In the genomic region with DNA sequence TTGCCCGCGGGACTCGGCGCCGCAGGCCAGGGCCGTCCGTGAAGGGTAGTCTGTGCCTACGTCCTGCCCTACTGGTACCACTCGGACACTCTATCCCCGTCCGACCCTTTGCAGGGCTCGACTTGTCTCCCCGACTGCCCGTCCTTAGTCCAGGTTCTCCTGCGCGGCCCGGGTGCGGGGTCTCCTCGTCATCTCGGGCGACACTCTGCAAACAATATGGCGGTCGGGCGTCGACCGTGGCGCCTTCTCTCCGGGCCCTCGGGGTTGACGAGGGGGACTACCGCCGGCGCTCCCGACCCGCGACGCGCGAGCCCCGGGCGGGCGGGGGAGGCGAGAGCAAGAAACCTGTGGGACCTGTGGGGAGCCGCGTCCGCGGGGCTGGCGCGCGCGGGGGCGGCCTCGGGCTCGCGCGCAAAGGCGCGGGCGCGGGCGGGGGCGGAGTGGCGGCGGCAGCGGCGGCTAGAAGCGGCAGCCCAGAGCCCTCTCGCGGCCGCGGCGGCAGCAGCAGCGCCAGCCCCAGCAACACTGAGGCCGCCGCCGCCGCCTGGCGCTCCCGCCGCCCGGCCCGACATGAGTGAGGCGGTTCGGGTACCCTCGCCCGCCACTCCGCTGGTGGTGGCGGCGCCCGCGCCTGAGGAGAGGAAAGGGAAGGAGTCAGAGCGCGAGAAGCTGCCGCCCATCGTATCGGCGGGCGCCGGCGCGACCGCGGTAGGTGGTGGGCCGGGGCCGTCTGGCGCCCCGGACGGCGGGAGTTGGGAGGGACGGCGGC, we compare ENCODE assay signal across 8 cellular contexts. TPM values are rescaled to one million over a fixed set of nuclear protein-coding genes. Genes with fewer than 3 reads are reported as not detected.
DNase-seq lines count a peak whose midpoint lies in the region; ATAC-seq and TF ChIP-seq lines count a peak whose summit lies in the region.

A gene with protein sequence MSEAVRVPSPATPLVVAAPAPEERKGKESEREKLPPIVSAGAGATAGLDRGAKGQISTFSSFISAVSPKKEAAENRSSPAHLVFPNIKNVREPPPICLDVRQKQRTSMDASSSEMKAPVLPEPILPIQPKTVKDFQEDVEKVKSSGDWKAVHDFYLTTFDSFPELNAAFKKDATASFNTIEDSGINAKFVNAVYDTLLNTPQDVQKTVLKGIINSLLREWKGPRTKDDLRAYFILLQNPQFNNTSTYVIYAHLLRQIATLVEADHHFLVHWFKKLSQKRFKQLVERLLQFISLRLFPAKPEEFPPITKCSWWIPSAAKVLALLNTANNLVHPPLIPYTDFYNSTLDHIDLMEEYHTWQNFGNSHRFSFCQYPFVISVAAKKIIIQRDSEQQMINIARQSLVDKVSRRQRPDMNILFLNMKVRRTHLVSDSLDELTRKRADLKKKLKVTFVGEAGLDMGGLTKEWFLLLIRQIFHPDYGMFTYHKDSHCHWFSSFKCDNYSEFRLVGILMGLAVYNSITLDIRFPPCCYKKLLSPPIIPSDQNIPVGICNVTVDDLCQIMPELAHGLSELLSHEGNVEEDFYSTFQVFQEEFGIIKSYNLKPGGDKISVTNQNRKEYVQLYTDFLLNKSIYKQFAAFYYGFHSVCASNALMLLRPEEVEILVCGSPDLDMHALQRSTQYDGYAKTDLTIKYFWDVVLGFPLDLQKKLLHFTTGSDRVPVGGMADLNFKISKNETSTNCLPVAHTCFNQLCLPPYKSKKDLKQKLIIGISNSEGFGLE (plus strand): TSS at position 476 of the 769 bp plus-strand sequence. CDS start 95 bp downstream, at position 571.

- peak within 1 kb of the TSS; percentile 74 for H3K9ac ChIP-seq in neural progenitor cell
- H3K9ac ChIP-seq in stomach smooth muscle (ENCODE audit: low read length in 2 of 2) = peak within 1 kb of the TSS; percentile 98 to 99

- H3K36me3 ChIP-seq in Peyer's patch (no peaks in the 10 kb centered on the region), neural progenitor cell (no peaks in the 10 kb centered on the region), stomach smooth muscle (ENCODE audit: control insufficient read depth in 2 of 2, insufficient read depth in 2 of 2, low read length in 2 of 2) (no peaks in the 10 kb centered on the region)

- H3K4me3 ChIP-seq in Peyer's patch (peak within 1 kb of the TSS; percentile 74 to 95 (median 90)), fibroblast of villous mesenchyme (ENCODE audit: low read depth, low read length) (peak within 1 kb of the TSS; percentile 87), neural progenitor cell (peak within 1 kb of the TSS; percentile 62), stomach smooth muscle (ENCODE audit: low read length in 2 of 2) (peak within 1 kb of the TSS; percentile 92 to 94)

- H3F3A ChIP-seq in neural progenitor cell (ENCODE audit: low read depth) = peaks cover 47% of the 10 kb centered on the region

- peak within 1 kb of the TSS; percentile 95 for H3K4me2 ChIP-seq in neural progenitor cell

- H3K27me3 Mint-ChIP-seq in neural progenitor cell (ENCODE audit: insufficient read depth, low read depth) = peaks cover 2% of the 10 kb centered on the region

- no peaks in the 10 kb centered on the region for H3K36me3 Mint-ChIP-seq in neural progenitor cell

- peaks cover 26% of the 10 kb centered on the region for H4K20me1 ChIP-seq in neural progenitor cell (ENCODE audit: low read depth)

- TF ChIP-seq CTCF in Peyer's patch (IDR thresholded peaks at IDR 0.05) (peak in 4 of 6 experiments; percentile 38 to 77 (median 72)), fibroblast of villous mesenchyme (IDR thresholded peaks at IDR 0.05; ENCODE audit: insufficient read depth, low read depth, low read length) (peak; percentile 3), neural progenitor cell (IDR thresholded peaks at IDR 0.05) (peak; percentile 38)

- H3K4me1 ChIP-seq in Peyer's patch = no peaks in the 10 kb centered on the region
- H3K4me1 ChIP-seq in neural progenitor cell = peaks cover 57% of the 10 kb centered on the region
- peaks cover 3% of the 10 kb centered on the region for H3K4me1 ChIP-seq in stomach smooth muscle (ENCODE audit: control insufficient read depth, insufficient read depth, low read length)

- peak; percentile 83 for ATAC-seq in GM19463 (IDR thresholded peaks at IDR 0.05; ENCODE audit: unreplicated experiment)

- H3K27ac ChIP-seq in Peyer's patch (peak within 1 kb of the TSS; percentile 91 to 99 (median 97)), neural progenitor cell (peak within 1 kb of the TSS; percentile 96), stomach smooth muscle (ENCODE audit: low read length) (peak within 1 kb of the TSS; percentile 98)

- peak within 1 kb of the TSS; percentile 61 for H2AFZ ChIP-seq in neural progenitor cell (replicated peaks)

- TF ChIP-seq POLR2A in Peyer's patch (IDR thresholded peaks at IDR 0.05) = peak in 1 of 2 donors; percentile 46

- H3K27me3 ChIP-seq in Peyer's patch (no peaks in the 10 kb centered on the region), neural progenitor cell (no peaks in the 10 kb centered on the region), stomach smooth muscle (ENCODE audit: control insufficient read depth in 1 of 2, insufficient read depth in 2 of 2, low read length in 2 of 2) (no peaks in the 10 kb centered on the region)

- DNase-seq in DMS 273 treated with DMSO at 0.1 percent for 48 hours (lab: John Stamatoyannopoulos, UW) (peak; percentile 41), HK-2 (ENCODE audit: unreplicated experiment) (peak; percentile 86), Peyer's patch (peak; percentile 73 to 91 (median 87)), fibroblast of villous mesenchyme (ENCODE audit: low read depth) (peak; percentile 67), neural progenitor cell (ENCODE audit: low spot score) (peak; percentile 91)
- peak; percentile 72 for DNase-seq in activated effector memory CD4-positive, alpha-beta T cell treated with Interleukin-2 at 50 U/mL for 16 hours

- peak within 1 kb of the TSS; percentile 94 for H3K27ac Mint-ChIP-seq in neural progenitor cell

- peaks cover 2% of the 10 kb centered on the region for H3K9me3 Mint-ChIP-seq in neural progenitor cell

- H3K9me3 ChIP-seq in Peyer's patch (no peaks in the 10 kb centered on the region), neural progenitor cell (ENCODE audit: low read depth) (no peaks in the 10 kb centered on the region), stomach smooth muscle (ENCODE audit: control insufficient read depth in 2 of 2, low read length in 2 of 2) (no peaks in the 10 kb centered on the region)

- peaks cover 36% of the 10 kb centered on the region for H3K4me1 Mint-ChIP-seq in neural progenitor cell

- H3K79me2 ChIP-seq in neural progenitor cell (ENCODE audit: low read depth) = peaks cover 55% of the 10 kb centered on the region

- peak within 1 kb of the TSS; percentile 92 for H3K4me3 Mint-ChIP-seq in neural progenitor cell

RNA-seq across cellular contexts. Expression of the gene that starts here (rescaled TPM):
- total RNA-seq in Peyer's patch (10 to 100 TPM in 1 of 4 donors, 1 to 10 TPM in 3; 4.4 to 18.2 (median 5.5) TPM), fibroblast of villous mesenchyme (15.1 and 16.4 TPM in 2 replicates), neural progenitor cell (ENCODE audit: low replicate concordance) (49.2 and 51.5 TPM in 2 replicates)

Comparison
In these comparisons a context has a peak if more than half of its experiments do, and no peak if none do; other contexts are left out.
1. Peak in every context shown above with its lines: DNase-seq, ATAC-seq, H3K4me3 ChIP-seq and H3K27ac ChIP-seq.
2. DNase-seq: peak in every context shown above with its lines; median percentile 91 in neural progenitor cell; 87 in Peyer's patch; 86 in HK-2; 72 in activated effector memory CD4-positive, alpha-beta T cell treated with Interleukin-2 at 50 U/mL for 16 hours; 67 in fibroblast of villous mesenchyme; 41 in DMS 273 treated with DMSO at 0.1 percent for 48 hours.
3. CTCF ChIP-seq: peak in every context shown above with its lines; median percentile 72 in Peyer's patch; 38 in neural progenitor cell; 3 in fibroblast of villous mesenchyme.